In the genomic region with DNA sequence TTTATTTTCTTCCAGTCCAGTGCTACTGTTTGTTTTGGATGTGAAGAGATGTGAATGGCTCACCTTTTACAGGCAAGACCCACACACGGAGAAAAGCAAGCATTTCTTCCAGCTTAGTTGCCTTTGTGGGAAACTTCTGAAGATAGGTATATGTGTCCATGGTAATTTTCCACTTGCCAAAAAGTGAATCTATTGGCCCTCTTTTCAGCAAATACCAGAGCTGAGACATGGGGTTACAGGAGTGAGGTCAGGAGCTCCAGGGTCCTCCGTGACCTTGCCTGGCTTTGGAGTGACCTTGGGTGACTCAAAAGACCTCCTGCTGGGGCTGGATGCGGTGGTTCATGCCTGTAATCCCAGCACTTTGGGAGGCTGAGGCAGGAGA, we compare ENCODE assay signal across 12 cellular contexts.
DNase-seq lines count a peak whose midpoint lies in the region; ATAC-seq and TF ChIP-seq lines count a peak whose summit lies in the region.
"Had no signal": no experiment of that assay in that cellular context is flagged by ENCODE, and none has a peak within 500 bp of the region (broad histone marks: within the 10 kb centered on the region; RNA-seq: fewer than 3 reads in every experiment).

No MANE protein-coding gene starts in this region.

- no peaks in the 10 kb centered on the region for H3K27me3 ChIP-seq in CD4-positive, alpha-beta T cell (ENCODE audit: control insufficient read depth, insufficient read depth, low read length)
- H3K27me3 ChIP-seq: suprapubic skin had no signal

- no peak for ATAC-seq in CD4-positive, alpha-beta T cell (ENCODE audit: poor library complexity)
- ATAC-seq in natural killer cell treated with Interleukin-12 subunit alpha and Interleukin-12 subunit beta and Interleukin-15 and Interleukin-18, amount 100 ng/mL, for 72 hours, result no peak
- ATAC-seq in HG02970 (IDR thresholded peaks at IDR 0.05; ENCODE audit: low FRiP score, unreplicated experiment) (no peak), esophagus mucosa (no peak)

- H3K9me3 ChIP-seq in CD4-positive, alpha-beta T cell (ENCODE audit: control insufficient read depth, low read length), result no peaks in the 10 kb centered on the region
- H3K9me3 ChIP-seq: Caco-2, suprapubic skin had no signal

- H3K27ac Mint-ChIP-seq in CD4-positive, alpha-beta T cell, result peak overlapping the region; percentile 53
- peak overlapping the region; percentile 87 to 97 (median 96) for H3K27ac Mint-ChIP-seq in IgD-negative memory B cell
- H3K27ac Mint-ChIP-seq in activated T-helper 1 cell treated with anti-CD3 and anti-CD28 coated beads, Interleukin-12 subunit alpha, Interleukin-12 subunit beta, Interleukin-2, Interleukin-4 antibody, amounts not matched to agents 30 ng/mL and 10 ng/mL and 1 ng/mL, durations not matched to agents 14 hours and 24 hours and 36 hours, result no peak overlapping the region
- H3K27ac Mint-ChIP-seq in natural killer cell treated with Interleukin-12 subunit alpha and Interleukin-12 subunit beta and Interleukin-15 and Interleukin-18, amount 100 ng/mL, for 72 hours, result peak overlapping the region in 1 of 2 donors; percentile 45

- CTCF ChIA-PET in CD4-positive, alpha-beta T cell (lab: Charles Lee), result interaction anchor here (0.7 kb wide), 2 partner anchors 113 to 908 kb away, joined by 3 to 4 read pairs; no protein-coding TSS in a partner anchor

- peaks cover 6% of the 10 kb centered on the region for H3K27me3 Mint-ChIP-seq in CD4-positive, alpha-beta T cell
- no peaks in the 10 kb centered on the region for H3K27me3 Mint-ChIP-seq in IgD-negative memory B cell
- peaks cover 9% of the 10 kb centered on the region for H3K27me3 Mint-ChIP-seq in activated T-helper 1 cell treated with anti-CD3 and anti-CD28 coated beads, Interleukin-12 subunit alpha, Interleukin-12 subunit beta, Interleukin-2, Interleukin-4 antibody, amounts not matched to agents 30 ng/mL and 10 ng/mL and 1 ng/mL, durations not matched to agents 14 hours and 24 hours and 36 hours (ENCODE audit: insufficient read depth)
- H3K27me3 Mint-ChIP-seq in natural killer cell treated with Interleukin-12 subunit alpha and Interleukin-12 subunit beta and Interleukin-15 and Interleukin-18, amount 100 ng/mL, for 72 hours, result peaks cover 0 to 12% of the 10 kb centered on the region in 2 donors

- H3K9me3 Mint-ChIP-seq in CD4-positive, alpha-beta T cell, result no peaks in the 10 kb centered on the region
- no peaks in the 10 kb centered on the region for H3K9me3 Mint-ChIP-seq in IgD-negative memory B cell
- H3K9me3 Mint-ChIP-seq in activated T-helper 1 cell treated with anti-CD3 and anti-CD28 coated beads, Interleukin-12 subunit alpha, Interleukin-12 subunit beta, Interleukin-2, Interleukin-4 antibody, amounts not matched to agents 30 ng/mL and 10 ng/mL and 1 ng/mL, durations not matched to agents 14 hours and 24 hours and 36 hours, result no peaks in the 10 kb centered on the region
- H3K9me3 Mint-ChIP-seq in natural killer cell treated with Interleukin-12 subunit alpha and Interleukin-12 subunit beta and Interleukin-15 and Interleukin-18, amount 100 ng/mL, for 72 hours, result no peaks in the 10 kb centered on the region

- no peak overlapping the region for H3K27ac ChIP-seq in CD4-positive, alpha-beta T cell (ENCODE audit: low read depth, low read length)
- H3K27ac ChIP-seq: suprapubic skin had no signal

- no peak for DNase-seq in CD4-positive, alpha-beta T cell
- no peak for DNase-seq in activated T-helper 1 cell treated with anti-CD3 and anti-CD28 coated beads, Interleukin-12 subunit alpha, Interleukin-12 subunit beta, Interleukin-2, Interleukin-4 antibody, amounts not matched to agents 30 ng/mL and 10 ng/mL and 1 ng/mL, durations not matched to agents 14 hours and 24 hours and 36 hours (ENCODE audit: low spot score)
- DNase-seq in natural killer cell treated with Interleukin-12 subunit alpha and Interleukin-12 subunit beta and Interleukin-15 and Interleukin-18, amount 100 ng/mL, for 72 hours (ENCODE audit: low spot score), result no peak
- DNase-seq in NCI-H774 (lab: John Stamatoyannopoulos, UW) (no peak), occipital lobe (lab: John Stamatoyannopoulos, UW) (no peak)
- DNase-seq: activated effector memory CD4-positive, alpha-beta T cell treated with Interleukin-2 at 50 U/mL for 16 hours; Caco-2; retina had no signal

- peaks cover 38% of the 10 kb centered on the region for H3K4me1 Mint-ChIP-seq in CD4-positive, alpha-beta T cell (ENCODE audit: low read depth)
- peaks cover 32 to 47% (median 38%) of the 10 kb centered on the region in 3 donors for H3K4me1 Mint-ChIP-seq in IgD-negative memory B cell
- H3K4me1 Mint-ChIP-seq in activated T-helper 1 cell treated with anti-CD3 and anti-CD28 coated beads, Interleukin-12 subunit alpha, Interleukin-12 subunit beta, Interleukin-2, Interleukin-4 antibody, amounts not matched to agents 30 ng/mL and 10 ng/mL and 1 ng/mL, durations not matched to agents 14 hours and 24 hours and 36 hours (ENCODE audit: low read depth), result peaks cover 35% of the 10 kb centered on the region
- H3K4me1 Mint-ChIP-seq in natural killer cell treated with Interleukin-12 subunit alpha and Interleukin-12 subunit beta and Interleukin-15 and Interleukin-18, amount 100 ng/mL, for 72 hours (ENCODE audit: low read depth in 2 of 2), result peaks cover 9 to 30% of the 10 kb centered on the region in 2 donors

- H3K4me3 Mint-ChIP-seq in CD4-positive, alpha-beta T cell, result peak overlapping the region; percentile 79
- H3K4me3 Mint-ChIP-seq in IgD-negative memory B cell, result peak overlapping the region; percentile 82 to 93 (median 89)
- peak overlapping the region; percentile 48 for H3K4me3 Mint-ChIP-seq in activated T-helper 1 cell treated with anti-CD3 and anti-CD28 coated beads, Interleukin-12 subunit alpha, Interleukin-12 subunit beta, Interleukin-2, Interleukin-4 antibody, amounts not matched to agents 30 ng/mL and 10 ng/mL and 1 ng/mL, durations not matched to agents 14 hours and 24 hours and 36 hours
- H3K4me3 Mint-ChIP-seq in natural killer cell treated with Interleukin-12 subunit alpha and Interleukin-12 subunit beta and Interleukin-15 and Interleukin-18, amount 100 ng/mL, for 72 hours, result peak overlapping the region; percentile 70

- POLR2A ChIA-PET in CD4-positive, alpha-beta T cell (lab: Charles Lee), result interaction anchor here (1.0 kb wide), 1 partner anchor 167 kb away, joined by 3 read pairs; the partner anchor contains the start of gene SCML4

- intact Hi-C loops in CD4-positive, alpha-beta T cell (cut with DNase I, micrococcal nuclease), result no loop called here
- intact Hi-C loops in activated T-helper 1 cell treated with anti-CD3 and anti-CD28 coated beads, Interleukin-12 subunit alpha, Interleukin-12 subunit beta, Interleukin-2, Interleukin-4 antibody, amounts not matched to agents 30 ng/mL and 10 ng/mL and 1 ng/mL, durations not matched to agents 14 hours and 24 hours and 36 hours (cut with micrococcal nuclease), result loop anchor here (5.0 to 10.0 kb wide), 2 partner anchors 200 to 343 kb away; partner anchors contain the start of gene PDSS2

- no peaks in the 10 kb centered on the region for H3K36me3 Mint-ChIP-seq in CD4-positive, alpha-beta T cell (ENCODE audit: low read depth)
- no peaks in the 10 kb centered on the region for H3K36me3 Mint-ChIP-seq in IgD-negative memory B cell
- no peaks in the 10 kb centered on the region for H3K36me3 Mint-ChIP-seq in activated T-helper 1 cell treated with anti-CD3 and anti-CD28 coated beads, Interleukin-12 subunit alpha, Interleukin-12 subunit beta, Interleukin-2, Interleukin-4 antibody, amounts not matched to agents 30 ng/mL and 10 ng/mL and 1 ng/mL, durations not matched to agents 14 hours and 24 hours and 36 hours (ENCODE audit: low read depth)
- no peaks in the 10 kb centered on the region for H3K36me3 Mint-ChIP-seq in natural killer cell treated with Interleukin-12 subunit alpha and Interleukin-12 subunit beta and Interleukin-15 and Interleukin-18, amount 100 ng/mL, for 72 hours

- TF ChIP-seq CTCF in CD4-positive, alpha-beta T cell (IDR thresholded peaks at IDR 0.05), result no peak
